ENCODE assay signal across 36 cellular contexts in the genomic region with DNA sequence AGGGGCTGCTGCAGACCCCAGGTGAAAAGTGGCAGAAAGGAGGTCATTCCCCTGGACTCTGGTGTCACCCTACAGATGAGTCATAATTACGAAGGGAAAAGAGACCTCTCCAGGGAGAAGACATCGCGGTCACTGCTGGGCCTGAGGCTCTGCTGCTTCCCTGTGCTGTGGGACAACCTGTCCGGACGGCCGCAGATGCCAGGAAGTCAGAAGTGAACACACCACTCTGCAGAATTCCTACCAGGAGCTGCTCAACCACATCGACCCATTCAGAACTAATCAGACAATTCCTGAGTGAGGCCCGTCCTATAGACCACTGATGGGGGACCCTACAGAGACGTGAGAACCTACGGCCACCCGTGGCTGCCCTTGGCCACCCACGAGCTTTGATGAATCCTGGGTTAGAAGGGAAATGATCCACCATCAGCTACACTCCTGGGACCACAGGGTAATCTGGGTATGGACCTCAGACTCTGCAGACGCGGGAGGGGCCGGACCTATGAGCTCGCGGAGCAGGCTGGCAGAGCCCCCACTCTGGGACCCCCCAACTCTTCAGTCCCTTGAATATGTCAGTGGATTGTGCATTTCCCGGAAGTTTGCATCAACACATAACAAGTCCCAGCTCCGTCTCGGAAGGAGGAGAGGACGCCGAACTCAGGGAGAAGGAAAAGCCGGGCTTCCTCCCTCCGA.
"Had no signal": no experiment of that assay in that cellular context is flagged by ENCODE, and none has a peak within 500 bp of the region (broad histone marks: within the 10 kb centered on the region; RNA-seq: fewer than 3 reads in every experiment).

No MANE protein-coding gene starts in this region.

- H3K27me3 Mint-ChIP-seq: activated B cell treated with CpG ODN at 0.5 μM for 24 hours; activated CD4-positive, alpha-beta T cell treated with anti-CD3 and anti-CD28 coated beads, Interleukin-2, amount 10 ng/mL, durations not matched to agents 24 days and 14 days had no signal

- H3K9me3 Mint-ChIP-seq: activated B cell treated with CpG ODN at 0.5 μM for 24 hours; activated CD4-positive, alpha-beta memory T cell treated with anti-CD3 and anti-CD28 coated beads for 36 hours; activated CD8-positive, alpha-beta T cell treated with anti-CD3 and anti-CD28 coated beads for 36 hours; activated naive CD4-positive, alpha-beta T cell treated with anti-CD3 and anti-CD28 coated beads for 36 hours; activated naive CD8-positive, alpha-beta T cell treated with anti-CD3 and anti-CD28 coated beads for 36 hours; activated T-cell treated with anti-CD3 and anti-CD28 coated beads, Interleukin-2, amount 50 U/mL, for 4 hours; activated T-cell treated with anti-CD3 and anti-CD28 coated beads, Interleukin-2, amount 50 U/mL, for 72 hours; activated T-helper 1 cell treated with anti-CD3 and anti-CD28 coated beads, Interleukin-12 subunit alpha, Interleukin-12 subunit beta, Interleukin-2, Interleukin-4 antibody, amounts not matched to agents 30 ng/mL and 10 ng/mL and 1 ng/mL, durations not matched to agents 14 hours and 24 hours and 36 hours; central memory CD8-positive, alpha-beta T cell; T-helper 1 cell treated with Interleukin-12 subunit alpha and Interleukin-12 subunit beta and Interleukin-4 antibody, amounts not matched to agents 30 μg/mL and 1 μg/mL, for 36 hours; T-helper 2 cell treated with Interferon-gamma antibody and Interleukin-4, amounts not matched to agents 5 μg/mL and 100 μg/mL, for 36 hours had no signal

- H3K4me3 Mint-ChIP-seq: activated B cell treated with CpG ODN at 0.5 μM for 24 hours; activated CD4-positive, alpha-beta memory T cell treated with anti-CD3 and anti-CD28 coated beads for 36 hours; activated CD4-positive, alpha-beta T cell treated with anti-CD3 and anti-CD28 coated beads, Interleukin-2, amount 10 ng/mL, durations not matched to agents 24 days and 14 days; activated CD8-positive, alpha-beta T cell treated with anti-CD3 and anti-CD28 coated beads for 36 hours; activated naive CD4-positive, alpha-beta T cell treated with anti-CD3 and anti-CD28 coated beads for 36 hours; activated naive CD8-positive, alpha-beta T cell treated with anti-CD3 and anti-CD28 coated beads for 36 hours; activated T-cell treated with anti-CD3 and anti-CD28 coated beads, Interleukin-2, amount 50 U/mL, for 4 hours; activated T-cell treated with anti-CD3 and anti-CD28 coated beads, Interleukin-2, amount 50 U/mL, for 72 hours; activated T-helper 1 cell treated with anti-CD3 and anti-CD28 coated beads, Interleukin-12 subunit alpha, Interleukin-12 subunit beta, Interleukin-2, Interleukin-4 antibody, amounts not matched to agents 30 ng/mL and 10 ng/mL and 1 ng/mL, durations not matched to agents 14 hours and 24 hours and 36 hours; activated T-helper 17 cell treated with anti-CD3 and anti-CD28 coated beads, Interleukin-2, amount 50 U/mL, for 72 hours; central memory CD8-positive, alpha-beta T cell; T-helper 1 cell treated with Interleukin-12 subunit alpha and Interleukin-12 subunit beta and Interleukin-4 antibody, amounts not matched to agents 30 μg/mL and 1 μg/mL, for 36 hours; T-helper 2 cell treated with Interferon-gamma antibody and Interleukin-4, amounts not matched to agents 5 μg/mL and 100 μg/mL, for 36 hours had no signal

- H3K9me3 ChIP-seq: adrenal gland, body of pancreas, breast epithelium had no signal

- H3K27me3 ChIP-seq: adrenal gland, body of pancreas, brain microvascular endothelial cell had no signal

- H3K4me1 Mint-ChIP-seq: activated B cell treated with CpG ODN at 0.5 μM for 24 hours; activated CD4-positive, alpha-beta T cell treated with anti-CD3 and anti-CD28 coated beads, Interleukin-2, amount 10 ng/mL, durations not matched to agents 24 days and 14 days; activated naive CD8-positive, alpha-beta T cell treated with anti-CD3 and anti-CD28 coated beads for 36 hours; activated T-helper 17 cell treated with anti-CD3 and anti-CD28 coated beads, Interleukin-2, amount 50 U/mL, for 72 hours; central memory CD8-positive, alpha-beta T cell had no signal

- H3K27ac Mint-ChIP-seq: activated B cell treated with CpG ODN at 0.5 μM for 24 hours; activated CD4-positive, alpha-beta memory T cell treated with anti-CD3 and anti-CD28 coated beads for 36 hours; activated CD4-positive, alpha-beta T cell treated with anti-CD3 and anti-CD28 coated beads, Interleukin-2, amount 10 ng/mL, durations not matched to agents 24 days and 14 days; activated CD8-positive, alpha-beta T cell treated with anti-CD3 and anti-CD28 coated beads for 36 hours; activated naive CD4-positive, alpha-beta T cell treated with anti-CD3 and anti-CD28 coated beads for 36 hours; activated naive CD4-positive, alpha-beta T cell treated with anti-CD3 and anti-CD28 coated beads, Interleukin-2, amount 50 U/mL, for 72 hours; activated naive CD8-positive, alpha-beta T cell treated with anti-CD3 and anti-CD28 coated beads for 36 hours; activated T-cell treated with anti-CD3 and anti-CD28 coated beads, Interleukin-2, amount 50 U/mL, for 72 hours; activated T-helper 1 cell treated with anti-CD3 and anti-CD28 coated beads, Interleukin-12 subunit alpha, Interleukin-12 subunit beta, Interleukin-2, Interleukin-4 antibody, amounts not matched to agents 30 ng/mL and 10 ng/mL and 1 ng/mL, durations not matched to agents 14 hours and 24 hours and 36 hours; activated T-helper 17 cell treated with anti-CD3 and anti-CD28 coated beads, Interleukin-2, amount 50 U/mL, for 72 hours; T-helper 1 cell treated with Interleukin-12 subunit alpha and Interleukin-12 subunit beta and Interleukin-4 antibody, amounts not matched to agents 30 μg/mL and 1 μg/mL, for 36 hours; T-helper 2 cell treated with Interferon-gamma antibody and Interleukin-4, amounts not matched to agents 5 μg/mL and 100 μg/mL, for 36 hours had no signal

- H3K4me1 ChIP-seq: adrenal gland, breast epithelium had no signal

- H3K36me3 ChIP-seq: adrenal gland, brain microvascular endothelial cell, breast epithelium had no signal

- ATAC-seq: activated CD8-positive, alpha-beta T cell treated with anti-CD3 and anti-CD28 coated beads for 36 hours; activated naive CD4-positive, alpha-beta T cell treated with anti-CD3 and anti-CD28 coated beads, Interleukin-2, amount 50 U/mL, for 72 hours; activated T-cell treated with anti-CD3 and anti-CD28 coated beads, Interleukin-2, amount 50 U/mL, for 4 hours; activated T-cell treated with anti-CD3 and anti-CD28 coated beads, Interleukin-2, amount 50 U/mL, for 72 hours; activated T-helper 17 cell treated with anti-CD3 and anti-CD28 coated beads, Interleukin-2, amount 50 U/mL, for 72 hours; body of pancreas had no signal

- H3K27ac ChIP-seq: adrenal gland, body of pancreas, brain microvascular endothelial cell, breast epithelium, VCaP had no signal

- DNase-seq: activated B cell treated with CpG ODN at 0.5 μM for 24 hours; activated CD4-positive, alpha-beta memory T cell treated with anti-CD3 and anti-CD28 coated beads for 36 hours; activated CD4-positive, alpha-beta T cell treated with anti-CD3 and anti-CD28 coated beads for 4 hours; activated CD4-positive, alpha-beta T cell treated with anti-CD3 and anti-CD28 coated beads, Interleukin-2, amount 10 ng/mL, durations not matched to agents 24 days and 14 days; activated CD4-positive, alpha-beta T cell treated with anti-CD3 and anti-CD28 coated beads, Interleukin-2, amount 50 U/mL, for 1 hour; activated CD4-positive, alpha-beta T cell treated with anti-CD3 and anti-CD28 coated beads, Interleukin-2, amount 50 U/mL, for 4 hours; activated CD4-positive, CD25-positive, alpha-beta regulatory T cell treated with anti-CD3 and anti-CD28 coated beads, Interleukin-2, amount 50 U/mL, for 72 hours; activated CD8-positive, alpha-beta memory T cell treated with anti-CD3 and anti-CD28 coated beads, Interleukin-2, amount 50 U/mL, for 4 hours; activated CD8-positive, alpha-beta T cell treated with anti-CD3 and anti-CD28 coated beads for 36 hours; activated effector memory CD4-positive, alpha-beta T cell treated with anti-CD3 and anti-CD28 coated beads, Interleukin-2, amount 50 U/mL, for 16 hours; activated gamma-delta T cell treated with Interleukin-2 at 50 U/mL for 16 hours; activated naive CD4-positive, alpha-beta T cell; activated naive CD4-positive, alpha-beta T cell treated with anti-CD3 and anti-CD28 coated beads for 36 hours; activated naive CD4-positive, alpha-beta T cell treated with anti-CD3 and anti-CD28 coated beads, Interleukin-2, amount 50 U/mL, for 16 hours; activated naive CD8-positive, alpha-beta T cell treated with anti-CD3 and anti-CD28 coated beads for 36 hours; activated T-cell treated with anti-CD3 and anti-CD28 coated beads for 4 hours; activated T-cell treated with anti-CD3 and anti-CD28 coated beads, Interleukin-2, amount 50 U/mL, for 1 hour; activated T-cell treated with anti-CD3 and anti-CD28 coated beads, Interleukin-2, amount 50 U/mL, for 4 hours; activated T-cell treated with anti-CD3 and anti-CD28 coated beads, Interleukin-2, amount 50 U/mL, for 72 hours; adrenal gland; amniotic stem cell; aorta; body of pancreas; brain microvascular endothelial cell; caudate nucleus; T-helper 1 cell; T-helper 2 cell; T-helper 9 cell had no signal

- H3K36me3 Mint-ChIP-seq: activated CD4-positive, alpha-beta memory T cell treated with anti-CD3 and anti-CD28 coated beads for 36 hours; activated naive CD8-positive, alpha-beta T cell treated with anti-CD3 and anti-CD28 coated beads for 36 hours had no signal

- H3K4me3 ChIP-seq: adrenal gland, body of pancreas, breast epithelium had no signal
